ENCODE assay signal across 12 cellular contexts in genomic region chr2:191486584-191487320, GRCh38.
DNase-seq lines count a peak whose midpoint lies in the region; ATAC-seq lines count a peak whose summit lies in the region.
"Had no signal": no experiment of that assay in that cellular context is flagged by ENCODE, and none has a peak within 500 bp of the region (broad histone marks: within the 10 kb centered on the region; RNA-seq: fewer than 3 reads in every experiment).

No MANE protein-coding gene starts in this region.

- DNase-seq in activated CD4-positive, alpha-beta T cell treated with anti-CD3 and anti-CD28 coated beads for 48 hours: peak; percentile 38
- DNase-seq in activated CD4-positive, alpha-beta T cell treated with anti-CD3 and anti-CD28 coated beads for 1 hour: no peak
- DNase-seq in MV-4-11 (lab: John Stamatoyannopoulos, UW) (peak; percentile 60), epithelial cell of prostate (ENCODE audit: low read depth, low spot score) (peak; percentile 95), renal cortical epithelial cell (ENCODE audit: low read depth) (peak; percentile 100), DMS114 treated with DMSO at 0.1 percent for 48 hours (lab: John Stamatoyannopoulos, UW; ENCODE audit: unreplicated experiment) (no peak)
- no peak for DNase-seq in effector CD4-positive, alpha-beta T cell
- DNase-seq: activated CD4-positive, alpha-beta T cell treated with anti-CD3 and anti-CD28 coated beads, Interleukin-2, amount 50 U/mL, for 1 hour; cerebellar nuclear complex; stomach had no signal

- ATAC-seq in HG03442 (IDR thresholded peaks at IDR 0.05; ENCODE audit: unreplicated experiment): no peak

- H3K27ac ChIP-seq in epithelial cell of prostate: peak overlapping the region; percentile 68
- H3K27ac ChIP-seq: BLaER1 treated with 17β-estradiol and CSF1 and Interleukin-3, amounts not matched to agents 10 nM and 100 nM; stomach had no signal

Comparison
In these comparisons a context has a peak if more than half of its experiments do, and no peak if none do; other contexts are left out.
1. DNase-seq: peak in activated CD4-positive, alpha-beta T cell treated with anti-CD3 and anti-CD28 coated beads for 48 hours (single experiment), MV-4-11 (single experiment), epithelial cell of prostate (single experiment) and renal cortical epithelial cell (single experiment); none in activated CD4-positive, alpha-beta T cell treated with anti-CD3 and anti-CD28 coated beads for 1 hour (single experiment), effector CD4-positive, alpha-beta T cell (single experiment) and DMS114 treated with DMSO at 0.1 percent for 48 hours (single experiment).